In the genomic region with DNA sequence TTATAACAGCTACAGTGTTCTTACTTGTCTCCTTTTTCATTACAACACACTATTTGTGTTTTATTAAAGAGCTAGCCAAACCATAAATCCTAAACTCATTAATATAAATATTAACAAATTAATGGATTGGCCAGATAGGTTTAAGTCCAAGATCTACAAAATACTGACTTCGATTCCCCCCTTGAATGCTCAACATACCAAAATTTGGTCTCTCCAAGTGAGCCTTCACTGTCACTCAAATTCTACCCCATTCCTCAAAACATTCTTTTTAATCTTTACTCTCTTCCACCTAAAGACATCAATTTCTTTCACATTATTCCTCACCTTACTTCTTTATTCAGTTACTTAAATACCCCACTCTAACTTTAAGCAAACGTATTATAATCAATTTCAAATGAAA, we compare ENCODE assay signal across 23 cellular contexts.
"Had no signal": no experiment of that assay in that cellular context is flagged by ENCODE, and none has a peak within 500 bp of the region (broad histone marks: within the 10 kb centered on the region; RNA-seq: fewer than 3 reads in every experiment).

No MANE protein-coding gene starts in this region.

- DNase-seq: stimulated activated CD4-positive, alpha-beta T cell treated with anti-CD3 and anti-CD28 coated beads, Interleukin-2, amount 100 ng/mL, for 48 hours; stimulated activated CD4-positive, alpha-beta T cell treated with anti-CD3 and anti-CD28 coated beads, Interleukin-4, amount 100 ng/mL, for 1 hour; stimulated activated CD4-positive, alpha-beta T cell treated with anti-CD3 and anti-CD28 coated beads, Interleukin-4, amount 100 ng/mL, for 4 hours; stimulated activated CD8-positive, alpha-beta memory T cell treated with anti-CD3 and anti-CD28 coated beads, Interleukin-4, amount 100 ng/mL, for 48 hours; stimulated activated naive B cell treated with anti-CD40 and anti-IgM and Interleukin-4, amounts not matched to agents 10 μg/mL and 1 μg/mL and 100 μg/mL, for 72 hours; stimulated activated naive CD4-positive, alpha-beta T cell; stimulated activated naive CD4-positive, alpha-beta T cell treated with Interleukin-2 at 50 U/mL for 16 hours; stimulated activated naive CD8-positive, alpha-beta T cell treated with anti-CD3 and anti-CD28 coated beads, Interleukin-15, amount 100 ng/mL, for 72 hours; stimulated activated naive CD8-positive, alpha-beta T cell treated with anti-CD3 and anti-CD28 coated beads, Interleukin-15, Interleukin-2, amounts not matched to agents 100 U/mL and 50 U/mL, for 24 hours; stomach; substantia nigra; testis; thyroid gland; tibial artery; transverse colon; trophoblast cell; upper lobe of left lung; upper lobe of right lung; uterus had no signal

- H3K4me3 ChIP-seq: stomach, suprapubic skin, testis, thoracic aorta, thyroid gland, tibial artery, tibial nerve, transverse colon, upper lobe of left lung, upper lobe of right lung, uterus, vagina had no signal

- H3K36me3 ChIP-seq: stomach, suprapubic skin, thoracic aorta, thyroid gland, tibial artery, tibial nerve, transverse colon, upper lobe of left lung, upper lobe of right lung, uterus, vagina had no signal

- H3K9me3 ChIP-seq: stomach, testis, thoracic aorta, thyroid gland, tibial artery, upper lobe of left lung, upper lobe of right lung, uterus, vagina had no signal

- H3K4me1 ChIP-seq: stomach, suprapubic skin, testis, thyroid gland, tibial artery, tibial nerve, transverse colon, upper lobe of left lung, upper lobe of right lung, uterus, vagina had no signal

- H3K27ac ChIP-seq: stomach, suprapubic skin, testis, thoracic aorta, thyroid gland, tibial artery, tibial nerve, transverse colon, upper lobe of left lung, upper lobe of right lung, uterus, vagina had no signal
